Comparison of ENCODE assay signal across 11 cellular contexts in the genomic region with DNA sequence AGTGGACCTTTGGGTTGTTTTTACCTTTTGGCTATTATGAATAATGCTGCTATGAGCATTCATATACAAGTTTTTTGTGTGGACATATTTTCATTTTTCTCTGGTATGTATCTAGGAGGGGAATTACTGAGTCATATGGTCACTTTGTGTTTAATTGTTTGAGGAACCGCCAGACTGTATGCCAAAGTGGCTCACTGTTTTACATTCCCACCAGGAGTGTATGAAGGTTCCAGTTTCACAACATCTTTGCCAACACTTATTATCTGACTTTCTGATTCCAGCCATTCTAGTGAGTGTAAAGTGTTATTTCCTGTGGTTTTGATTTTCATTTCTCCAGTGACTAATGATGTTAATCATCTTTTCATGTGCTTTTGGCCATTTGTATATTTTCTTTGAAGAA. TPM values are rescaled to one million over a fixed set of nuclear protein-coding genes. Genes with fewer than 3 reads are reported as not detected.
DNase-seq lines count a peak whose midpoint lies in the region; ATAC-seq, FAIRE-seq and TF ChIP-seq lines count a peak whose summit lies in the region.
"Had no signal": no experiment of that assay in that cellular context is flagged by ENCODE, and none has a peak within 500 bp of the region (broad histone marks: within the 10 kb centered on the region; RNA-seq: fewer than 3 reads in every experiment).

No MANE protein-coding gene starts in this region.

- H4K20me1 ChIP-seq in BLaER1 treated with 17β-estradiol and CSF1 and Interleukin-3, amounts not matched to agents 10 nM and 100 nM = peaks cover 4 to 91% (median 22%) of the 10 kb centered on the region in 11 experiments; a peak in 16 of 22 replicates
- H4K20me1 ChIP-seq in IMR-90 (ENCODE audit: insufficient read depth, low read length) (no peaks in the 10 kb centered on the region), astrocyte (ENCODE audit: insufficient read depth, low read length) (peaks cover 6% of the 10 kb centered on the region)

- peaks cover 6 to 13% of the 10 kb centered on the region in 2 experiments; a peak in 2 of 4 replicates for H3K79me1 ChIP-seq in IMR-90 (ENCODE audit: low read depth in 1 of 2, low read length in 2 of 2)

- peaks cover 5% of the 10 kb centered on the region; the same call in 1 of the 2 replicates for H3K9me1 ChIP-seq in IMR-90 (ENCODE audit: insufficient read depth, low read length)

- peak overlapping the region in 4 of 11 experiments; percentile 6 to 53 (median 26); a peak in 5 of 22 replicates for H3K27ac ChIP-seq in BLaER1 treated with 17β-estradiol and CSF1 and Interleukin-3, amounts not matched to agents 10 nM and 100 nM
- H3K27ac ChIP-seq in IMR-90 (ENCODE audit: insufficient read depth, low read length) (no peak overlapping the region), astrocyte (ENCODE audit: low read depth, low read length) (peak overlapping the region; percentile 15)
- H3K27ac ChIP-seq: VCaP had no signal

- TF ChIP-seq RAD21 in IMR-90 (IDR thresholded peaks at IDR 0.05; ENCODE audit: low read length) = no peak

- no peak overlapping the region for H3K23ac ChIP-seq in IMR-90 (ENCODE audit: low read depth, low read length)

- WGBS in IMR-90 (ENCODE audit: extremely low coverage in 2 of 2, insufficient read length in 1 of 2), 2 experiments = no CpG with 5 or more reads among the region's 1 CpG

- H2BK15ac ChIP-seq in IMR-90 (ENCODE audit: low read depth, low read length) = no peak overlapping the region

- no peak for TF ChIP-seq POLR2A in IMR-90 (IDR thresholded peaks at IDR 0.05; ENCODE audit: low read depth, low read length)

- H3K79me2 ChIP-seq in astrocyte (ENCODE audit: insufficient read depth, low read length) = peaks cover 6% of the 10 kb centered on the region

- H3K4me1 Mint-ChIP-seq in astrocyte (ENCODE audit: low read depth, unreplicated experiment) = peaks cover 21% of the 10 kb centered on the region
- no peaks in the 10 kb centered on the region for H3K4me1 Mint-ChIP-seq in Caco-2 (ENCODE audit: low read depth, unreplicated experiment)

- no peaks in the 10 kb centered on the region for H3K9me3 Mint-ChIP-seq in astrocyte (ENCODE audit: unreplicated experiment)
- peaks cover 10% of the 10 kb centered on the region for H3K9me3 Mint-ChIP-seq in Caco-2 (ENCODE audit: unreplicated experiment)

- H3K27me3 ChIP-seq in BLaER1 treated with 17β-estradiol and CSF1 and Interleukin-3, amounts not matched to agents 10 nM and 100 nM = no peaks in the 10 kb centered on the region
- no peaks in the 10 kb centered on the region for H3K27me3 ChIP-seq in IMR-90 (ENCODE audit: control insufficient read depth, insufficient read depth, low read length)
- H3K27me3 ChIP-seq in astrocyte (ENCODE audit: insufficient read depth, low read length) = no peaks in the 10 kb centered on the region
- no peaks in the 10 kb centered on the region for H3K27me3 ChIP-seq in Caco-2 (replicated peaks; ENCODE audit: control insufficient read depth, insufficient read depth, low read length)

- H3K36me3 Mint-ChIP-seq in astrocyte (ENCODE audit: low read depth, unreplicated experiment) (peaks cover 11% of the 10 kb centered on the region), Caco-2 (ENCODE audit: insufficient read depth, unreplicated experiment) (peaks cover 10% of the 10 kb centered on the region)

- H2BK120ac ChIP-seq in IMR-90 (ENCODE audit: low read depth, low read length) = no peak overlapping the region

- no peak overlapping the region for H4K91ac ChIP-seq in IMR-90 (ENCODE audit: insufficient read depth, low read depth, low read length)

- TF ChIP-seq CTCF in IMR-90 (conservative IDR thresholded peaks at IDR 0.05; ENCODE audit: low read depth, low read length) (no peak), astrocyte (IDR thresholded peaks at IDR 0.05; ENCODE audit: insufficient read depth, low read depth, low read length) (no peak), Caco-2 (IDR thresholded peaks at IDR 0.05; ENCODE audit: insufficient read depth in 1 of 2, low read depth in 1 of 2, low read length in 1 of 2, severe bottlenecking in 1 of 2, unreplicated experiment in 1 of 2) (no peak)

- H3K4me2 ChIP-seq in BLaER1 treated with 17β-estradiol and CSF1 and Interleukin-3, amounts not matched to agents 10 nM and 100 nM = peak overlapping the region in 6 of 11 experiments; percentile 23 to 62 (median 52); a peak in 12 of 22 replicates
- H3K4me2 ChIP-seq in IMR-90 (ENCODE audit: low read depth, low read length) (no peak overlapping the region), astrocyte (ENCODE audit: low read length) (no peak overlapping the region)

- BruUV-seq in IMR-90 (replicated peaks; lab: Mats Ljungman, UMichigan) = no TSS peak
- BruUV-seq in Caco-2 (replicated peaks; lab: Mats Ljungman, UMichigan) = no TSS peak

- H2BK20ac ChIP-seq in IMR-90 (ENCODE audit: low read depth, low read length) = no peak overlapping the region

- no peak overlapping the region for H2BK5ac ChIP-seq in IMR-90 (ENCODE audit: low read depth, low read length, poor library complexity, severe bottlenecking)

- H3K56ac ChIP-seq in IMR-90 (ENCODE audit: extremely low read depth, insufficient read depth, low read length) = no peak overlapping the region

- intact Hi-C loops in IMR-90 (cut with micrococcal nuclease) = no loop called here
- intact Hi-C loops in Caco-2 (cut with micrococcal nuclease; ENCODE audit: unreplicated experiment) = no loop called here

- CTCF ChIA-PET in IMR-90 (lab: Yijun Ruan, JAX) = no interaction called here
- CTCF ChIA-PET in Caco-2 (lab: Charles Lee) = no interaction called here

- H3K27me3 Mint-ChIP-seq in astrocyte (ENCODE audit: low read depth, unreplicated experiment) (no peaks in the 10 kb centered on the region), Caco-2 (ENCODE audit: insufficient read depth, unreplicated experiment) (no peaks in the 10 kb centered on the region)

- ATAC-seq in IMR-90 (ENCODE audit: low read depth) = peak; percentile 79
- ATAC-seq in HG03025 (IDR thresholded peaks at IDR 0.05; ENCODE audit: low FRiP score, unreplicated experiment) = no peak

- no peak overlapping the region for H3K4me3 ChIP-seq in BLaER1 treated with 17β-estradiol and CSF1 and Interleukin-3, amounts not matched to agents 10 nM and 100 nM
- H3K4me3 ChIP-seq in IMR-90 (ENCODE audit: insufficient read depth, low read depth, low read length) = no peak overlapping the region
- no peak overlapping the region for H3K4me3 ChIP-seq in astrocyte (ENCODE audit: insufficient read depth, low read depth, low read length)
- no peak overlapping the region for H3K4me3 ChIP-seq in Caco-2 (ENCODE audit: low read depth, low read length)

- H3K9me3 ChIP-seq in BLaER1 treated with 17β-estradiol and CSF1 and Interleukin-3, amounts not matched to agents 10 nM and 100 nM (replicated peaks in 1 of 11) = peaks cover 0 to 28% (median 17%) of the 10 kb centered on the region in 11 experiments; a peak in 18 of 22 replicates
- H3K9me3 ChIP-seq in IMR-90 (ENCODE audit: control insufficient read depth, insufficient read depth, low read length) (no peaks in the 10 kb centered on the region), astrocyte (ENCODE audit: insufficient read depth, low read depth, low read length) (no peaks in the 10 kb centered on the region), Caco-2 (no peaks in the 10 kb centered on the region)

- peaks cover 45 to 73% (median 53%) of the 10 kb centered on the region in 10 experiments for H3K4me1 ChIP-seq in BLaER1 treated with 17β-estradiol and CSF1 and Interleukin-3, amounts not matched to agents 10 nM and 100 nM
- H3K4me1 ChIP-seq in IMR-90 (ENCODE audit: control insufficient read depth, insufficient read depth, low read length) = peaks cover 2% of the 10 kb centered on the region; the same call in 1 of the 2 replicates
- H3K4me1 ChIP-seq in astrocyte (ENCODE audit: insufficient read depth, low read length) = no peaks in the 10 kb centered on the region
- no peaks in the 10 kb centered on the region for H3K4me1 ChIP-seq in Caco-2

- H4K5ac ChIP-seq in IMR-90 (ENCODE audit: low read depth, low read length) = no peak overlapping the region

- no peak overlapping the region for H3K4ac ChIP-seq in IMR-90 (ENCODE audit: low read depth, low read length)

- DNase-seq in IMR-90 (peak; percentile 71), astrocyte (ENCODE audit: low read depth) (peak; percentile 93), kidney tubule cell (ENCODE audit: low spot score) (peak; percentile 66), NCI-H1092 (lab: John Stamatoyannopoulos, UW) (no peak), NCI-H2171 treated with DMSO at 0.1 percent for 48 hours (lab: John Stamatoyannopoulos, UW) (no peak), Caco-2 (no peak)
- DNase-seq: anterior cingulate cortex, COR-L47 had no signal

- H4K8ac ChIP-seq in IMR-90 (ENCODE audit: low read depth in 2 of 2, low read length in 2 of 2) = no peak overlapping the region

- H3K9ac ChIP-seq in BLaER1 treated with 17β-estradiol and CSF1 and Interleukin-3, amounts not matched to agents 10 nM and 100 nM = no peak overlapping the region
- H3K9ac ChIP-seq in IMR-90 (ENCODE audit: low read depth, low read length) (no peak overlapping the region), astrocyte (ENCODE audit: low read length) (no peak overlapping the region)

- no peak overlapping the region for H2AK5ac ChIP-seq in IMR-90 (ENCODE audit: low read depth, low read length)

- FAIRE-seq in astrocyte (lab: Jason Lieb, UNC) = no peak

- no peak overlapping the region for H3K27ac Mint-ChIP-seq in astrocyte (ENCODE audit: unreplicated experiment)
- H3K27ac Mint-ChIP-seq in Caco-2 (ENCODE audit: unreplicated experiment) = no peak overlapping the region

- POLR2A ChIA-PET in IMR-90 (lab: Charles Lee; ENCODE audit: unreplicated experiment) = no interaction called here
- POLR2A ChIA-PET in Caco-2 (lab: Charles Lee) = no interaction called here

- in situ Hi-C loops in IMR-90 (cut with MboI; ENCODE audit: low sequenced_read_pairs) = no loop called here

- H3K14ac ChIP-seq in IMR-90 (replicated peaks; ENCODE audit: low read depth, low read length) = no peak overlapping the region

- dilution Hi-C loops in IMR-90 (cut with HindIII; ENCODE audit: low sequenced_read_pairs, unreplicated experiment) = no loop called here

- no peak overlapping the region for H3K4me3 Mint-ChIP-seq in astrocyte (ENCODE audit: unreplicated experiment)
- H3K4me3 Mint-ChIP-seq in Caco-2 (ENCODE audit: unreplicated experiment) = no peak overlapping the region

- H2AFZ ChIP-seq in IMR-90 (replicated peaks; ENCODE audit: low read length, poor library complexity) (no peak overlapping the region), astrocyte (ENCODE audit: low read depth, low read length) (no peak overlapping the region)

- no peak overlapping the region for H2AK9ac ChIP-seq in IMR-90 (replicated peaks; ENCODE audit: low read depth, low read length, poor library complexity)

- peaks cover 49 to 88% (median 59%) of the 10 kb centered on the region in 11 experiments for H3K36me3 ChIP-seq in BLaER1 treated with 17β-estradiol and CSF1 and Interleukin-3, amounts not matched to agents 10 nM and 100 nM
- H3K36me3 ChIP-seq in IMR-90 (ENCODE audit: control insufficient read depth, insufficient read depth, low read length) (no peaks in the 10 kb centered on the region), astrocyte (ENCODE audit: insufficient read depth, low read length) (no peaks in the 10 kb centered on the region), Caco-2 (ENCODE audit: control insufficient read depth, insufficient read depth, low read length) (no peaks in the 10 kb centered on the region; the same call in 1 of the 2 replicates)

- H3K18ac ChIP-seq in IMR-90 (ENCODE audit: low read depth, low read length) = no peak overlapping the region

RNA-seq across cellular contexts. Expression of a gene that starts 51.8 kb away (rescaled TPM):
- 3.4 and 3.9 TPM in 2 replicates for total RNA-seq in IMR-90 (2012; rRNA removed)
- polyA plus RNA-seq in IMR-90 (2012; rRNA removed) = 31.4 and 33.7 TPM in 2 replicates
- polyA plus RNA-seq in IMR-90 (2012; cell fraction: cytosol; rRNA removed) = 30.2 and 33.4 TPM in 2 replicates
- polyA plus RNA-seq in IMR-90 (2012; cell fraction: nucleus; rRNA removed; ENCODE audit: low replicate concordance) = 16.1 and 21.9 TPM in 2 replicates
- total RNA-seq in astrocyte = 19.7 and 23.9 TPM in 2 replicates
- total RNA-seq in Caco-2 (2022) = 27.0 and 37.8 TPM in 2 replicates

RNA-seq across cellular contexts. Expression of a gene that starts 59.2 kb away (rescaled TPM):
- 36.6 and 85.0 TPM in 2 replicates for total RNA-seq in IMR-90 (2012; rRNA removed)
- polyA plus RNA-seq in IMR-90 (2012; rRNA removed) = 21.3 and 29.4 TPM in 2 replicates
- 6.5 and 13.3 TPM in 2 replicates for polyA plus RNA-seq in IMR-90 (2012; cell fraction: cytosol; rRNA removed)
- polyA plus RNA-seq in IMR-90 (2012; cell fraction: nucleus; rRNA removed; ENCODE audit: low replicate concordance) = 1.8 and 8.1 TPM in 2 replicates
- 52.2 and 53.6 TPM in 2 replicates for total RNA-seq in astrocyte
- 39.7 and 41.8 TPM in 2 replicates for total RNA-seq in Caco-2 (2022)

Comparison
In these comparisons a context has a peak if more than half of its experiments do, and no peak if none do; other contexts are left out.
1. H3K4me2 ChIP-seq: peak in BLaER1 treated with 17β-estradiol and CSF1 and Interleukin-3, amounts not matched to agents 10 nM and 100 nM (6 of 11); none in IMR-90 (single experiment) and astrocyte (single experiment).
2. DNase-seq: peak in IMR-90 (single experiment), astrocyte (single experiment) and kidney tubule cell (single experiment); none in NCI-H1092 (single experiment), NCI-H2171 treated with DMSO at 0.1 percent for 48 hours (single experiment) and Caco-2 (0 of 2).